Comparison of ENCODE assay signal across 9 cellular contexts in genomic region chr5:1502046-1502736, GRCh38. TPM values are rescaled to one million over a fixed set of nuclear protein-coding genes. Genes with fewer than 3 reads are reported as not detected.
DNase-seq lines count a peak whose midpoint lies in the region; ATAC-seq, FAIRE-seq and TF ChIP-seq lines count a peak whose summit lies in the region.
"Had no signal": no experiment of that assay in that cellular context is flagged by ENCODE, and none has a peak within 500 bp of the region (broad histone marks: within the 10 kb centered on the region; RNA-seq: fewer than 3 reads in every experiment).

No MANE protein-coding gene starts in this region.

- FAIRE-seq in A549 (lab: Jason Lieb, UNC), result no peak

- no peaks in the 10 kb centered on the region for H3K4me1 ChIP-seq in A549
- no peaks in the 10 kb centered on the region for H3K4me1 ChIP-seq in osteoblast (ENCODE audit: insufficient read depth, low read length)

- no peak for TF ChIP-seq POLR2A in A549 (IDR thresholded peaks at IDR 0.05; ENCODE audit: low read length)
- TF ChIP-seq POLR2A in GM18526 (IDR thresholded peaks at IDR 0.05; ENCODE audit: extremely low read depth, insufficient read length), result peak; percentile 60

- TF ChIP-seq RAD21 in A549 (conservative IDR thresholded peaks at IDR 0.05 in 1 of 2, IDR thresholded peaks at IDR 0.05 in 1 of 2), result no peak

- no peak overlapping the region for H2AFZ ChIP-seq in osteoblast (ENCODE audit: low read length)

- H3K27ac ChIP-seq in A549 (no peak overlapping the region), osteoblast (ENCODE audit: low read depth, low read length) (no peak overlapping the region)

- H3K9me3 ChIP-seq in A549, result no peaks in the 10 kb centered on the region
- no peaks in the 10 kb centered on the region for H3K9me3 ChIP-seq in osteoblast (ENCODE audit: low read depth, low read length)

- H3K79me2 ChIP-seq in osteoblast (ENCODE audit: insufficient read depth, low read length), result peaks cover 66% of the 10 kb centered on the region

- no peak overlapping the region for H3K4me3 ChIP-seq in A549
- no peak overlapping the region for H3K4me3 ChIP-seq in osteoblast (ENCODE audit: insufficient read depth, low read length)

- peaks cover 11% of the 10 kb centered on the region for H3K36me3 ChIP-seq in osteoblast (ENCODE audit: insufficient read depth, low read length)

- no peak for TF ChIP-seq CTCF in A549 (IDR thresholded peaks at IDR 0.05)
- no peak for TF ChIP-seq CTCF in osteoblast (IDR thresholded peaks at IDR 0.05; ENCODE audit: extremely low read depth, low read depth, low read length)

- no peak for TF ChIP-seq EP300 in A549 (IDR thresholded peaks at IDR 0.05)

- 96% methylated on average over 16 of the region's 23 CpGs for WGBS in A549 (ENCODE audit: missing lambda C conversion rate)

- CTCF ChIA-PET in A549 (lab: Yijun Ruan, JAX), result interaction anchor here (1.0 to 2.7 kb wide), 5 partner anchors 10 to 122 kb away, joined by 3 to 10 read pairs (median 5); no protein-coding TSS in a partner anchor

- POLR2A ChIA-PET in A549 (lab: Yijun Ruan, JAX), result no interaction called here

- intact Hi-C loops in left cardiac atrium (cut with DNase I), result no loop called here

- H3K27me3 ChIP-seq in osteoblast (ENCODE audit: insufficient read depth, low read length), result no peaks in the 10 kb centered on the region

- ATAC-seq in A549 (peak; percentile 20 to 56; a peak in 5 of 6 replicates), left cardiac atrium (peak in 1 of 2 donors; percentile 41), GM18498 (IDR thresholded peaks at IDR 0.05; ENCODE audit: unreplicated experiment) (no peak), HG03139 (IDR thresholded peaks at IDR 0.05; ENCODE audit: unreplicated experiment) (no peak), GM18519 (IDR thresholded peaks at IDR 0.05; ENCODE audit: low FRiP score, unreplicated experiment) (no peak)

- H3K4me2 ChIP-seq in A549, result no peak overlapping the region
- no peak overlapping the region for H3K4me2 ChIP-seq in osteoblast (ENCODE audit: insufficient read depth, low read length)

- H4K20me1 ChIP-seq in osteoblast (ENCODE audit: insufficient read depth, low read length), result peaks cover 91% of the 10 kb centered on the region

- no peak for DNase-seq in A549 (ENCODE audit: low read depth in 1 of 2, low spot score in 1 of 2)
- peak; percentile 32 for DNase-seq in SIG-M5 (lab: John Stamatoyannopoulos, UW)
- DNase-seq in left cardiac atrium, result peak; percentile 61
- no peak for DNase-seq in osteoblast (ENCODE audit: insufficient read length, low spot score, missing footprints)
- DNase-seq: amygdala had no signal

TF ChIP-seq in A549, 52 proteins besides CTCF, POLR2A, EP300 and RAD21:
- TF ChIP-seq ESRRA (IDR thresholded peaks at IDR 0.05; ENCODE audit: borderline replicate concordance, low read length) (no peak), HOXB13 (CRISPR knock-in tag; IDR thresholded peaks at IDR 0.05; ENCODE audit: low read depth) (no peak), SREBF2 (IDR thresholded peaks at IDR 0.05) (no peak), SMC3 (IDR thresholded peaks at IDR 0.05) (no peak), FOXS1 (CRISPR knock-in tag; IDR thresholded peaks at IDR 0.05) (no peak), BHLHE40 (IDR thresholded peaks at IDR 0.05; ENCODE audit: low read depth, low read length) (no peak), NPAS2 (CRISPR knock-in tag; IDR thresholded peaks at IDR 0.05; ENCODE audit: borderline replicate concordance) (no peak), GATA3 (IDR thresholded peaks at IDR 0.05; ENCODE audit: borderline replicate concordance) (no peak)

RNA-seq across cellular contexts. Expression of gene LPCAT1, which starts 21.6 kb away (rescaled TPM):
- polyA plus RNA-seq in A549 (2011; rRNA removed) (22.9 and 24.7 TPM in 2 replicates), A549 (2017; fragmentation: RNase III; extraction: RNeasy Plus Mini Kit Qiagen cat#74134 plus additional on column Dnase treatment) (59.9 to 74.9 TPM (median 73.4 TPM) in 3 replicates)
- polyA plus RNA-seq in A549 (2012; cell fraction: cytosol; rRNA removed), result 40.3 and 47.5 TPM in 2 replicates
- polyA plus RNA-seq in A549 (2012; cell fraction: nucleus; rRNA removed), result 84.6 and 102 TPM in 2 replicates
- 17.1 and 25.6 TPM in 2 replicates for polyA minus RNA-seq in A549 (2011; rRNA and poly(A)+ RNA removed)
- total RNA-seq in left cardiac atrium (10 to 100 TPM; 17.5 to 22.7 TPM), osteoblast (11.6 and 15.6 TPM in 2 replicates)

RNA-seq across cellular contexts. Expression of gene SLC6A3, which starts 57.0 kb away (rescaled TPM):
- polyA plus RNA-seq in A549 (2011; rRNA removed), result 0.05 TPM in 1 of 2 replicates, not detected in the other
- polyA plus RNA-seq in A549 (2012; cell fraction: cytosol; rRNA removed), result 0.01 and 0.04 TPM in 2 replicates
- polyA plus RNA-seq in A549 (2012; cell fraction: nucleus; rRNA removed), result 0.06 and 0.07 TPM in 2 replicates
- polyA plus RNA-seq in A549 (2017; fragmentation: RNase III; extraction: RNeasy Plus Mini Kit Qiagen cat#74134 plus additional on column Dnase treatment), result 0.03 to 0.06 TPM (median 0.05 TPM) in 3 replicates
- polyA minus RNA-seq in A549 (2011; rRNA and poly(A)+ RNA removed), result 0.15 and 0.29 TPM in 2 replicates
- total RNA-seq in left cardiac atrium, result under 1 TPM in 1 of 2 donors, not detected in 1; 0.06 TPM
- not detected in 2 replicates for total RNA-seq in osteoblast

Comparison
In these comparisons a context has a peak if more than half of its experiments do, and no peak if none do; other contexts are left out.
1. ATAC-seq: peak in A549 (2 of 2); none in GM18498 (single experiment), HG03139 (single experiment) and GM18519 (single experiment).
2. DNase-seq: peak in SIG-M5 (single experiment) and left cardiac atrium (single experiment); none in A549 (0 of 2) and osteoblast (single experiment).